ENCODE assay signal across 22 cellular contexts in the genomic region with DNA sequence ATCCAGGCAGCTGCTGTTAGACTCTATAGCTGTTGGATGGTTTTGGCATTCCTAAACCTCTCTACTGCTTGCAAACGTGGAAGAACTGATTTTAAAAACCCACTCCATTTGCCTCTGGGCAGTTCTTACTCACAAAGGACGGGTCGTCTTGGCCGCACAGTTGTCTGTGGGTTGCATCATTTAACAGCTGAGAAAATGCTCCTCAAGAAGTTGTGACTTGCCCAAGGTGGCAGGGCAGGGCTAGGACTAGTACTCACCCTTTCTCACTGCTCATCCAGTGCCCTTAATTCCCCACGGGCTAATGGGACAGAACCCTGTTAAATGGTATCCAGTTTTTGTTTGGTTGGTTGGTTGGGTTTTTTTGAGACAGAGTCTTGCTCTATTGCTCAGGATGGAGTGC. TPM values are rescaled to one million over a fixed set of nuclear protein-coding genes. Genes with fewer than 3 reads are reported as not detected.
"Had no signal": no experiment of that assay in that cellular context is flagged by ENCODE, and none has a peak within 500 bp of the region (broad histone marks: within the 10 kb centered on the region; RNA-seq: fewer than 3 reads in every experiment).

No MANE protein-coding gene starts in this region.

- FAIRE-seq: small intestine had no signal

- H3K36me3 Mint-ChIP-seq: brain had no signal

- H3K36me3 ChIP-seq: colonic mucosa, gastrocnemius medialis, ovary had no signal

- H3K4me3 ChIP-seq: colonic mucosa, gastrocnemius medialis, left lung, ovary, psoas muscle, stomach had no signal

- H3K27me3 Mint-ChIP-seq: brain had no signal

- H3K9me3 Mint-ChIP-seq: activated B cell treated with CpG ODN at 0.5 μM for 24 hours; activated CD4-positive, alpha-beta memory T cell treated with anti-CD3 and anti-CD28 coated beads, Interleukin-2, amount 10 ng/mL, durations not matched to agents 7 days and 5 days; activated naive CD8-positive, alpha-beta T cell treated with anti-CD3 and anti-CD28 coated beads, Interleukin-2, amount 10 ng/mL, durations not matched to agents 7 days and 5 days; brain; central memory CD8-positive, alpha-beta T cell; endodermal cell; naive B cell; stimulated activated effector memory CD8-positive, alpha-beta T cell treated with anti-CD3 and anti-CD28 coated beads, Interleukin-12 subunit alpha, Interleukin-12 subunit beta, amount 100 ng/mL, for 72 hours had no signal

- H3K4me1 Mint-ChIP-seq: activated B cell treated with CpG ODN at 0.5 μM for 24 hours; central memory CD8-positive, alpha-beta T cell; endodermal cell had no signal

- H3K27me3 ChIP-seq: colonic mucosa, gastrocnemius medialis, ovary had no signal

- ATAC-seq: activated CD8-positive, alpha-beta memory T cell treated with anti-CD3 and anti-CD28 coated beads, Interleukin-2, amount 10 ng/mL, durations not matched to agents 7 days and 5 days; gastrocnemius medialis; left lung; psoas muscle; right cardiac atrium; stimulated activated effector memory CD8-positive, alpha-beta T cell treated with anti-CD3 and anti-CD28 coated beads, Interleukin-12 subunit alpha, Interleukin-12 subunit beta, amount 100 ng/mL, for 72 hours had no signal

- H3K27ac Mint-ChIP-seq: activated B cell treated with CpG ODN at 0.5 μM for 24 hours; activated CD4-positive, alpha-beta memory T cell treated with anti-CD3 and anti-CD28 coated beads, Interleukin-2, amount 10 ng/mL, durations not matched to agents 7 days and 5 days; activated CD8-positive, alpha-beta memory T cell treated with anti-CD3 and anti-CD28 coated beads, Interleukin-2, amount 10 ng/mL, durations not matched to agents 7 days and 5 days; activated naive CD8-positive, alpha-beta T cell treated with anti-CD3 and anti-CD28 coated beads, Interleukin-2, amount 10 ng/mL, durations not matched to agents 7 days and 5 days; endodermal cell; stimulated activated effector memory CD8-positive, alpha-beta T cell treated with anti-CD3 and anti-CD28 coated beads, Interleukin-12 subunit alpha, Interleukin-12 subunit beta, amount 100 ng/mL, for 72 hours had no signal

- H3K4me3 Mint-ChIP-seq: activated B cell treated with CpG ODN at 0.5 μM for 24 hours; activated CD4-positive, alpha-beta memory T cell treated with anti-CD3 and anti-CD28 coated beads, Interleukin-2, amount 10 ng/mL, durations not matched to agents 7 days and 5 days; activated CD8-positive, alpha-beta memory T cell treated with anti-CD3 and anti-CD28 coated beads, Interleukin-2, amount 10 ng/mL, durations not matched to agents 7 days and 5 days; activated naive CD8-positive, alpha-beta T cell treated with anti-CD3 and anti-CD28 coated beads, Interleukin-2, amount 10 ng/mL, durations not matched to agents 7 days and 5 days; central memory CD8-positive, alpha-beta T cell; naive B cell; stimulated activated effector memory CD8-positive, alpha-beta T cell treated with anti-CD3 and anti-CD28 coated beads, Interleukin-12 subunit alpha, Interleukin-12 subunit beta, amount 100 ng/mL, for 72 hours had no signal

- DNase-seq: activated B cell treated with CpG ODN at 0.5 μM for 24 hours; activated CD4-positive, alpha-beta memory T cell treated with anti-CD3 and anti-CD28 coated beads, Interleukin-2, amount 10 ng/mL, durations not matched to agents 7 days and 5 days; activated CD4-positive, alpha-beta T cell treated with anti-CD3 and anti-CD28 coated beads for 4 hours; activated CD8-positive, alpha-beta memory T cell treated with anti-CD3 and anti-CD28 coated beads, Interleukin-2, amount 10 ng/mL, durations not matched to agents 7 days and 5 days; activated naive CD4-positive, alpha-beta T cell; activated naive CD8-positive, alpha-beta T cell treated with anti-CD3 and anti-CD28 coated beads, Interleukin-2, amount 10 ng/mL, durations not matched to agents 7 days and 5 days; colonic mucosa; endodermal cell; gastrocnemius medialis; left lung; naive B cell; ovary; psoas muscle; right cardiac atrium; small intestine; stimulated activated CD4-positive, alpha-beta T cell treated with anti-CD3 and anti-CD28 coated beads, Interleukin-4, amount 100 ng/mL, for 24 hours; stomach; trophoblast cell had no signal

RNA-seq across cellular contexts. Expression of gene DRC1, which starts 1.0 kb away (rescaled TPM):
- total RNA-seq: activated B cell treated with CpG ODN at 0.5 μM for 24 hours; activated CD4-positive, alpha-beta memory T cell treated with anti-CD3 and anti-CD28 coated beads, Interleukin-2, amount 10 ng/mL, durations not matched to agents 7 days and 5 days; activated CD8-positive, alpha-beta memory T cell treated with anti-CD3 and anti-CD28 coated beads, Interleukin-2, amount 10 ng/mL, durations not matched to agents 7 days and 5 days; activated naive CD8-positive, alpha-beta T cell treated with anti-CD3 and anti-CD28 coated beads, Interleukin-2, amount 10 ng/mL, durations not matched to agents 7 days and 5 days; colonic mucosa; gastrocnemius medialis; lung microvascular endothelial cell; right cardiac atrium had no signal

RNA-seq across cellular contexts. Expression of gene ADGRF3, which starts 54.1 kb away (rescaled TPM):
- total RNA-seq: gastrocnemius medialis had no signal
